18 cellular contexts compared by ENCODE assay signal in genomic region chr19:50662442-50663279, GRCh38. TPM values are rescaled to one million over a fixed set of nuclear protein-coding genes. Genes with fewer than 3 reads are reported as not detected.
A peak's percentile ranks its signal among the peaks of the same experiment; 100 is the strongest.
DNase-seq lines count a peak whose midpoint lies in the region; ATAC-seq, FAIRE-seq and TF ChIP-seq lines count a peak whose summit lies in the region.
"Had no signal": no experiment of that assay in that cellular context is flagged by ENCODE, and none has a peak within 500 bp of the region (broad histone marks: within the 10 kb centered on the region; RNA-seq: fewer than 3 reads in every experiment).

No MANE protein-coding gene starts in this region.

- CTCF ChIA-PET in A549 (lab: Yijun Ruan, JAX) (interaction anchor here (1.1 kb wide), 1 partner anchor 68 kb away, joined by 3 read pairs; no protein-coding TSS in a partner anchor), K562 (lab: Yijun Ruan, JAX; ENCODE audit: low intra/inter-chr PET ratio) (no interaction called here)

- no peak for TF ChIP-seq EP300 in A549 (IDR thresholded peaks at IDR 0.05)
- no peak for TF ChIP-seq EP300 in K562 (IDR thresholded peaks at IDR 0.05; ENCODE audit: low read length)

- H4K8ac ChIP-seq in neuronal stem cell (ENCODE audit: low read depth, low read length), result peak overlapping the region; percentile 76

- peaks cover 3% of the 10 kb centered on the region; the same call in 1 of the 2 replicates for H4K20me1 ChIP-seq in K562 (replicated peaks; ENCODE audit: control insufficient read depth, insufficient read depth, low read length)

- ATAC-seq in A549 (no peak), K562 (no peak), left lung (no peak)
- ATAC-seq: GM23338 had no signal

- peaks cover 1% of the 10 kb centered on the region for H3K79me1 ChIP-seq in neuronal stem cell (ENCODE audit: low read depth, low read length)

- H3K36me3 ChIP-seq in K562 (ENCODE audit: control insufficient read depth, insufficient read depth, low read length) (no peaks in the 10 kb centered on the region), neuronal stem cell (replicated peaks in 1 of 2; ENCODE audit: control insufficient read depth in 2 of 2, insufficient read depth in 2 of 2, low read length in 2 of 2) (no peaks in the 10 kb centered on the region), left lung (no peaks in the 10 kb centered on the region)

- H3K4me3 Mint-ChIP-seq in nephron, result peak overlapping the region in 2 of 3 experiments; percentile 31 to 46
- H3K4me3 Mint-ChIP-seq: CD4-positive, alpha-beta memory T cell; GM23338; HFFc6 had no signal

- H2BK15ac ChIP-seq in neuronal stem cell (ENCODE audit: low read length), result peak overlapping the region; percentile 60

- H3K36me3 Mint-ChIP-seq in nephron (ENCODE audit: low read depth), result peaks cover 4% of the 10 kb centered on the region

- POLR2A ChIA-PET in A549 (lab: Yijun Ruan, JAX), result interaction anchor here (0.6 kb wide), 1 partner anchor 126 kb away, joined by 3 read pairs; no protein-coding TSS in a partner anchor
- POLR2A ChIA-PET in K562 (lab: Yijun Ruan, JAX), result interaction anchor here (0.7 kb wide), 1 partner anchor 152 kb away, joined by 3 read pairs; no protein-coding TSS in a partner anchor

- H3K4me2 ChIP-seq in A549 (no peak overlapping the region), K562 (ENCODE audit: insufficient read depth, low read length) (no peak overlapping the region), neuronal stem cell (ENCODE audit: insufficient read depth, low read length, poor library complexity, severe bottlenecking) (no peak overlapping the region)
- H3K4me2 ChIP-seq: GM23338 had no signal

- no peak overlapping the region for H2BK120ac ChIP-seq in neuronal stem cell (ENCODE audit: low read depth, low read length)

- 61% methylated on average over 26 of the region's 27 CpGs for WGBS in A549 (ENCODE audit: missing lambda C conversion rate)
- WGBS in K562 (ENCODE audit: insufficient coverage, low coverage, missing lambda C conversion rate), result 45% methylated on average over 11 of the region's 27 CpGs
- no CpG with 5 or more reads among the region's 27 CpGs for WGBS in neuronal stem cell (ENCODE audit: extremely low coverage in 2 of 2, insufficient read length in 2 of 2, insufficient replicate concordance in 1 of 2), 2 donors

- no peaks in the 10 kb centered on the region for H3K9me1 ChIP-seq in K562 (ENCODE audit: control insufficient read depth, insufficient read depth, low read length)

- H3K79me2 ChIP-seq in K562 (ENCODE audit: control insufficient read depth, insufficient read depth, low read length), result peaks cover 9% of the 10 kb centered on the region; the same call in 2 of the 3 replicates

- H3K27me3 Mint-ChIP-seq in nephron (ENCODE audit: low read depth), result peaks cover 41% of the 10 kb centered on the region

- peaks cover 16% of the 10 kb centered on the region for H3K4me1 Mint-ChIP-seq in nephron
- H3K4me1 Mint-ChIP-seq: GM23338 had no signal

- H2AK5ac ChIP-seq in neuronal stem cell (ENCODE audit: low read depth, low read length), result peak overlapping the region; percentile 33

- no peak overlapping the region for H4K91ac ChIP-seq in neuronal stem cell (ENCODE audit: low read depth, low read length, poor library complexity)

- in situ Hi-C loops in K562 (cut with MboI), result no loop called here

- intact Hi-C loops in K562 (cut with micrococcal nuclease), result no loop called here
- intact Hi-C loops in left lung (cut with DNase I), result no loop called here

- FAIRE-seq in A549 (lab: Jason Lieb, UNC) (no peak), K562 (lab: Jason Lieb, UNC) (no peak)
- FAIRE-seq: GM12891, GM18507 had no signal

- DNase-seq in A549 (ENCODE audit: low read depth in 1 of 2, low spot score in 1 of 2), result no peak
- no peak for DNase-seq in K562 (ENCODE audit: extremely low read depth in 1 of 4, low spot score in 3 of 4)
- no peak for DNase-seq in neuronal stem cell (ENCODE audit: low spot score)
- no peak for DNase-seq in left lung
- DNase-seq in HUDEP-2 (lab: John Stamatoyannopoulos, UW; ENCODE audit: unreplicated experiment in 76 of 76), result no peak
- DNase-seq in SKM-1 treated with dmso at 0.1 percent for 144 hours (lab: John Stamatoyannopoulos, UW; ENCODE audit: unreplicated experiment), result no peak
- DNase-seq: 8988T; C1 segment of cervical spinal cord; CD4-positive, alpha-beta memory T cell; COR-L47; GF-D8; H9; HFFc6 had no signal

- H3K27ac ChIP-seq in A549 (no peak overlapping the region), K562 (ENCODE audit: extremely low read depth, low read depth, low read length) (no peak overlapping the region), neuronal stem cell (replicated peaks; ENCODE audit: low read length) (peak overlapping the region; percentile 35), left lung (no peak overlapping the region)

- H3K27me3 ChIP-seq in K562 (ENCODE audit: control insufficient read depth in 2 of 2, insufficient read depth in 2 of 2, low read length in 2 of 2) (peaks cover 0 to under 1% of the 10 kb centered on the region in 2 experiments; a peak in 2 of 5 replicates), neuronal stem cell (ENCODE audit: control insufficient read depth in 3 of 3, insufficient read depth in 3 of 3, low read depth in 1 of 3, low read length in 3 of 3) (peaks cover 0 to 18% (median 9%) of the 10 kb centered on the region in 3 experiments), left lung (peaks cover 33 to 98% of the 10 kb centered on the region in 2 donors)

- TF ChIP-seq POLR2A in A549 (IDR thresholded peaks at IDR 0.05; ENCODE audit: low read length) (no peak), K562 (conservative IDR thresholded peaks at IDR 0.05) (peak; percentile 34; the same call in 1 of the 2 replicates)

- H3K9me3 ChIP-seq in A549, result no peaks in the 10 kb centered on the region
- H3K9me3 ChIP-seq in K562 (replicated peaks; ENCODE audit: control insufficient read depth, insufficient read depth, low read depth, low read length), result peaks cover 9% of the 10 kb centered on the region
- H3K9me3 ChIP-seq in neuronal stem cell (replicated peaks in 1 of 2; ENCODE audit: control insufficient read depth in 2 of 2, insufficient read depth in 1 of 2, low read depth in 1 of 2, low read length in 2 of 2), result peaks cover 0 to 2% of the 10 kb centered on the region in 2 donors
- no peaks in the 10 kb centered on the region for H3K9me3 ChIP-seq in left lung

- TF ChIP-seq CTCF in A549 (IDR thresholded peaks at IDR 0.05) (no peak), K562 (IDR thresholded peaks at IDR 0.05 in 2 of 3, conservative IDR thresholded peaks at IDR 0.05 in 1 of 3; ENCODE audit: insufficient read depth in 2 of 3, low read depth in 1 of 3, low read length in 3 of 3) (no peak), nephron (IDR thresholded peaks at IDR 0.05; ENCODE audit: unreplicated experiment in 3 of 3) (no peak), left lung (IDR thresholded peaks at IDR 0.05) (no peak)

- peak overlapping the region; percentile 91 for H3K18ac ChIP-seq in neuronal stem cell (ENCODE audit: low read length)

- peak overlapping the region; percentile 17 for H3K14ac ChIP-seq in neuronal stem cell (ENCODE audit: low read length)

- H2AFZ ChIP-seq in K562 (ENCODE audit: low read depth, low read length) (no peak overlapping the region), neuronal stem cell (ENCODE audit: low read length) (no peak overlapping the region)
- H2AFZ ChIP-seq: GM23338 had no signal

- H3K23ac ChIP-seq in neuronal stem cell (ENCODE audit: low read depth, low read length, poor library complexity), result peak overlapping the region; percentile 59

- BruUV-seq in K562 (replicated peaks; lab: Mats Ljungman, UMichigan), result no TSS peak

- peaks cover 20% of the 10 kb centered on the region for H3K4me1 ChIP-seq in A549
- peaks cover under 1 to 50% of the 10 kb centered on the region in 2 experiments; a peak in 4 of 5 replicates for H3K4me1 ChIP-seq in K562 (replicated peaks in 1 of 2; ENCODE audit: control insufficient read depth in 2 of 2, insufficient read depth in 2 of 2, low read length in 2 of 2)
- peaks cover 24% of the 10 kb centered on the region in 2 donors for H3K4me1 ChIP-seq in neuronal stem cell (ENCODE audit: control insufficient read depth in 2 of 2, insufficient read depth in 1 of 2, low read depth in 1 of 2, low read length in 2 of 2)
- peaks cover 4 to 15% of the 10 kb centered on the region in 2 donors for H3K4me1 ChIP-seq in left lung

- H3K4me3 ChIP-seq in A549 (no peak overlapping the region), K562 (no peak overlapping the region), neuronal stem cell (ENCODE audit: low read length in 2 of 2) (no peak overlapping the region), left lung (no peak overlapping the region)
- H3K4me3 ChIP-seq: GM23338 had no signal

- peak overlapping the region; percentile 27 for H2BK12ac ChIP-seq in neuronal stem cell (ENCODE audit: low read length)

- H3K9ac ChIP-seq in K562 (ENCODE audit: insufficient read depth in 1 of 2, low read depth in 2 of 2, low read length in 2 of 2) (no peak overlapping the region), neuronal stem cell (ENCODE audit: low read depth, low read length, poor library complexity) (no peak overlapping the region)

- H3K4ac ChIP-seq in neuronal stem cell (ENCODE audit: low read length), result no peak overlapping the region

- H3K27ac Mint-ChIP-seq in nephron, result no peak overlapping the region
- H3K27ac Mint-ChIP-seq: CD4-positive, alpha-beta memory T cell; GM23338; HFFc6 had no signal

- no peak overlapping the region for H2BK5ac ChIP-seq in neuronal stem cell (ENCODE audit: low read length)

- TF ChIP-seq RAD21 in A549 (conservative IDR thresholded peaks at IDR 0.05 in 1 of 2, IDR thresholded peaks at IDR 0.05 in 1 of 2), result no peak
- TF ChIP-seq RAD21 in K562 (CRISPR knock-in tag; conservative IDR thresholded peaks at IDR 0.05 in 1 of 2, IDR thresholded peaks at IDR 0.05 in 1 of 2), result no peak

- H3K9me3 Mint-ChIP-seq in nephron, result no peaks in the 10 kb centered on the region

RNA-seq across cellular contexts. Expression of gene C19orf81, which starts 13.4 kb away (rescaled TPM):
- polyA plus RNA-seq in A549 (2011; rRNA removed) (1.8 and 2.1 TPM in 2 replicates), A549 (2017; fragmentation: RNase III; extraction: RNeasy Plus Mini Kit Qiagen cat#74134 plus additional on column Dnase treatment) (7.9 to 9.5 TPM (median 8.2 TPM) in 3 replicates), K562 (2011; rRNA removed) (2.5 and 5.1 TPM in 2 replicates), K562 (2014; fragmentation: Illumina TruSeq; extraction: Trizol) (1.1 TPM in 1 of 2 replicates, not detected in the other), K562 (2014; fragmentation: Nextera tagmentation; extraction: Ambion mirVana) (not detected), K562 (2014; rRNA removed) (35.9 and 46.2 TPM in 2 replicates)
- polyA plus RNA-seq in A549 (2012; cell fraction: cytosol; rRNA removed), result 5.7 and 5.8 TPM in 2 replicates
- polyA plus RNA-seq in A549 (2012; cell fraction: nucleus; rRNA removed), result 5.8 and 5.9 TPM in 2 replicates
- polyA minus RNA-seq in A549 (2011; rRNA and poly(A)+ RNA removed), result not detected in 2 replicates
- total RNA-seq in K562 (2011; cell fraction: chromatin; rRNA removed; ENCODE audit: low replicate concordance), result 3.2 TPM in 1 of 2 replicates, not detected in the other
- 10.5 and 13.3 TPM in 2 replicates for total RNA-seq in K562 (2011; cell fraction: nucleolus; rRNA removed)
- total RNA-seq in K562 (2011; cell fraction: nucleoplasm; rRNA removed), result 7.7 and 11.2 TPM in 2 replicates
- total RNA-seq in K562 (2014; rRNA removed) (42.9 and 52.9 TPM in 2 replicates), K562 (2014; rRNA removed; fragmentation: Illumina TruSeq; extraction: Trizol) (not detected in 2 replicates), K562 (2015; rRNA removed; fragmentation: Illumina TruSeq; extraction: Trizol) (2.9 and 3.0 TPM in 2 replicates), K562 (2021) (33.0 and 40.2 TPM in 2 replicates), left lung (1 to 10 TPM in 1 of 2 donors, not detected in 1; 2.2 TPM)
- 8.7 and 29.6 TPM in 2 replicates for polyA plus RNA-seq in K562 (2011; cell fraction: cytosol; rRNA removed)
- polyA plus RNA-seq in K562 (2011; cell fraction: nucleus; rRNA removed), result 8.3 and 17.5 TPM in 2 replicates
- 26.5 and 30.0 TPM in 2 replicates for polyA plus RNA-seq in K562 (2012)
- polyA minus RNA-seq in K562 (2011; rRNA and poly(A)+ RNA removed), result not detected in 2 replicates
- 3.5 and 5.7 TPM in 2 replicates for polyA minus RNA-seq in K562 (2011; cell fraction: cytosol; rRNA and poly(A)+ RNA removed)
- 6.1 and 7.3 TPM in 2 replicates for polyA minus RNA-seq in K562 (2011; cell fraction: nucleus; rRNA and poly(A)+ RNA removed)
- 32.6 TPM for polyA plus RNA-seq in neuronal stem cell (2013, experiment 1 of 2)
- polyA plus RNA-seq in neuronal stem cell (2013, experiment 2 of 2), result 31.3 TPM
- total RNA-seq: Calu3; CD4-positive, alpha-beta memory T cell had no signal
- polyA plus RNA-seq: CD4-positive, alpha-beta memory T cell had no signal

RNA-seq across cellular contexts. Expression of gene SYT3, which starts 23.0 kb away (rescaled TPM):
- polyA plus RNA-seq in A549 (2011; rRNA removed), result 0.25 and 0.29 TPM in 2 replicates
- polyA plus RNA-seq in A549 (2012; cell fraction: cytosol; rRNA removed), result 0.24 and 0.30 TPM in 2 replicates
- polyA plus RNA-seq in A549 (2012; cell fraction: nucleus; rRNA removed), result 0.44 and 0.54 TPM in 2 replicates
- 0.45 to 1.2 TPM (median 1.1 TPM) in 3 replicates for polyA plus RNA-seq in A549 (2017; fragmentation: RNase III; extraction: RNeasy Plus Mini Kit Qiagen cat#74134 plus additional on column Dnase treatment)
- polyA minus RNA-seq in A549 (2011; rRNA and poly(A)+ RNA removed), result 0.44 TPM in 1 of 2 replicates, not detected in the other
- 1.5 and 2.4 TPM in 2 replicates for total RNA-seq in K562 (2011; cell fraction: chromatin; rRNA removed; ENCODE audit: low replicate concordance)
- 1.6 and 2.0 TPM in 2 replicates for total RNA-seq in K562 (2011; cell fraction: nucleolus; rRNA removed)
- 1.5 and 3.9 TPM in 2 replicates for total RNA-seq in K562 (2011; cell fraction: nucleoplasm; rRNA removed)
- total RNA-seq in K562 (2014; rRNA removed), result 1.1 and 1.6 TPM in 2 replicates
- total RNA-seq in K562 (2014; rRNA removed; fragmentation: Illumina TruSeq; extraction: Trizol), result 0.36 and 0.51 TPM in 2 replicates
- total RNA-seq in K562 (2015; rRNA removed; fragmentation: Illumina TruSeq; extraction: Trizol), result 0.40 and 0.41 TPM in 2 replicates
- total RNA-seq in K562 (2021), result 1.7 and 2.0 TPM in 2 replicates
- 0.35 and 0.40 TPM in 2 replicates for polyA plus RNA-seq in K562 (2011; rRNA removed)
- polyA plus RNA-seq in K562 (2011; cell fraction: cytosol; rRNA removed), result 0.28 and 1.0 TPM in 2 replicates
- 1.5 and 2.9 TPM in 2 replicates for polyA plus RNA-seq in K562 (2011; cell fraction: nucleus; rRNA removed)
- polyA plus RNA-seq in K562 (2012), result 1.6 and 3.0 TPM in 2 replicates
- 0.54 and 1.2 TPM in 2 replicates for polyA plus RNA-seq in K562 (2014; fragmentation: Illumina TruSeq; extraction: Trizol)
- not detected for polyA plus RNA-seq in K562 (2014; fragmentation: Nextera tagmentation; extraction: Ambion mirVana)
- polyA plus RNA-seq in K562 (2014; rRNA removed), result 0.38 and 0.85 TPM in 2 replicates
- 0.12 and 0.84 TPM in 2 replicates for polyA minus RNA-seq in K562 (2011; rRNA and poly(A)+ RNA removed)
- 0.38 TPM in 1 of 2 replicates, not detected in the other for polyA minus RNA-seq in K562 (2011; cell fraction: cytosol; rRNA and poly(A)+ RNA removed)
- polyA minus RNA-seq in K562 (2011; cell fraction: nucleus; rRNA and poly(A)+ RNA removed), result 0.44 and 0.67 TPM in 2 replicates
- 2.6 TPM for polyA plus RNA-seq in neuronal stem cell (2013, experiment 1 of 2)
- polyA plus RNA-seq in neuronal stem cell (2013, experiment 2 of 2), result 2.5 TPM
- total RNA-seq in left lung, result 1 to 10 TPM in 1 of 2 donors, under 1 TPM in 1; 0.12 to 1.5 TPM
- total RNA-seq: Calu3; CD4-positive, alpha-beta memory T cell; HFFc6 had no signal

RNA-seq across cellular contexts. Expression of gene SHANK1, which starts 56.9 kb away (rescaled TPM):
- polyA plus RNA-seq in A549 (2011; rRNA removed) (0.01 and 0.04 TPM in 2 replicates), A549 (2017; fragmentation: RNase III; extraction: RNeasy Plus Mini Kit Qiagen cat#74134 plus additional on column Dnase treatment) (0.07 to 0.17 TPM (median 0.09 TPM) in 3 replicates), K562 (2011; rRNA removed) (0.33 and 0.61 TPM in 2 replicates), K562 (2014; fragmentation: Illumina TruSeq; extraction: Trizol) (0.64 and 1.8 TPM in 2 replicates), K562 (2014; fragmentation: Nextera tagmentation; extraction: Ambion mirVana) (not detected), K562 (2014; rRNA removed) (0.52 and 1.6 TPM in 2 replicates)
- polyA plus RNA-seq in A549 (2012; cell fraction: cytosol; rRNA removed), result 0.04 and 0.06 TPM in 2 replicates
- 0.04 and 0.07 TPM in 2 replicates for polyA plus RNA-seq in A549 (2012; cell fraction: nucleus; rRNA removed)
- 0.41 TPM in 1 of 2 replicates, not detected in the other for polyA minus RNA-seq in A549 (2011; rRNA and poly(A)+ RNA removed)
- total RNA-seq in K562 (2011; cell fraction: chromatin; rRNA removed; ENCODE audit: low replicate concordance), result 1.1 and 2.3 TPM in 2 replicates
- 0.53 and 1.3 TPM in 2 replicates for total RNA-seq in K562 (2011; cell fraction: nucleolus; rRNA removed)
- total RNA-seq in K562 (2011; cell fraction: nucleoplasm; rRNA removed), result 1.8 and 2.4 TPM in 2 replicates
- total RNA-seq in K562 (2014; rRNA removed) (0.65 and 0.73 TPM in 2 replicates), K562 (2014; rRNA removed; fragmentation: Illumina TruSeq; extraction: Trizol) (0.29 and 0.55 TPM in 2 replicates), K562 (2015; rRNA removed; fragmentation: Illumina TruSeq; extraction: Trizol) (0.33 and 0.57 TPM in 2 replicates), K562 (2021) (1.3 and 1.8 TPM in 2 replicates), left lung (1 to 10 TPM in 1 of 2 donors, under 1 TPM in 1; 0.21 to 1.4 TPM)
- 0.66 and 2.6 TPM in 2 replicates for polyA plus RNA-seq in K562 (2011; cell fraction: cytosol; rRNA removed)
- polyA plus RNA-seq in K562 (2011; cell fraction: nucleus; rRNA removed), result 1.0 and 1.7 TPM in 2 replicates
- polyA plus RNA-seq in K562 (2012), result 0.69 and 1.3 TPM in 2 replicates
- polyA minus RNA-seq in K562 (2011; rRNA and poly(A)+ RNA removed), result 0.18 and 0.42 TPM in 2 replicates
- polyA minus RNA-seq in K562 (2011; cell fraction: cytosol; rRNA and poly(A)+ RNA removed), result 0.86 and 1.2 TPM in 2 replicates
- 0.56 and 1.3 TPM in 2 replicates for polyA minus RNA-seq in K562 (2011; cell fraction: nucleus; rRNA and poly(A)+ RNA removed)
- 6.2 TPM for polyA plus RNA-seq in neuronal stem cell (2013, experiment 1 of 2)
- 5.9 TPM for polyA plus RNA-seq in neuronal stem cell (2013, experiment 2 of 2)
- total RNA-seq: Calu3; CD4-positive, alpha-beta memory T cell had no signal
- polyA plus RNA-seq: CD4-positive, alpha-beta memory T cell had no signal

Comparison
In these comparisons a context has a peak if more than half of its experiments do, and no peak if none do; other contexts are left out.
1. Of the 35 proteins assayed by ChIP-seq in both K562 and A549: peak only in K562: POLR2A; only in A549: none; in both: HDAC2, KDM1A and ZFP36; in neither: 31.